ENCODE assay signal across 8 cellular contexts in the genomic region with DNA sequence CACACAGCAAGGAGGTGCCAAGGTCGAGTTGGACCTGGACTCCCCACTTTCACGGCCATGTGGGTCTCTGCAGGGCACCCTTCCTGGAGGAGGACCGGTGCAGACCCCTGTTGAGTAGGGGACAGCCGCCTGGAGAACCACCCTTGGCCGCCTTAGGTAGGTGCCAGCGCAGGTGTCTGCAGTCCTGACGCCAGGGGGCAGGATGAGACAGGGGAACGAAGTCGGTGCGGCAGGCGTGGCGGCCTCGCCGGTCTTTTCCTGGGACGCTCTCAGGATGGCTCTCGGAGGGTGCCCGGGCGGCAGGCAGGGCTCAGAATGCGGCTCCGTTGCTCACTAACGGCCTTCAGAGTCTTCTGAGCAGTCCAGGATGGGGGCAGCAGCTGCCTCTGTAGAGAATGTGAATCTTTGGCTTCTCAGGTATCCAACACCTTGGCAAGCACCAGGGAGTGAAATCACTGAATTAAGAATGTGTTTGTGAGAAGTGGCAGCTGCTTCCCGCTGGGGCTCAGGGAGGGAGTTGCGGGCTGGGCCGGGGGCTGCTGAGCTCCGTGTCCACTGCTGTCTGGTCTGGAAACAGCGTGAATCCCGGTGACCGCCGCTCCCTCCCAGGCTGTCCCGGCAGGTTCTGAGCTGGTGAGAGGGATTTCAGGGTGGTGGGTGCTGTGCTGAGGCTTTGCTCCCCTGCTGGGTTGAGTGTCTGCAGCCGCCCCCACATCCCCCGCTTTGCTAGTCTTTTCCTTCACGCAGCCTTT. TPM values are rescaled to one million over a fixed set of nuclear protein-coding genes. Genes with fewer than 3 reads are reported as not detected.
DNase-seq lines count a peak whose midpoint lies in the region; TF ChIP-seq lines count a peak whose summit lies in the region.

No MANE protein-coding gene starts in this region.

- H3K27me3 Mint-ChIP-seq in CD14-positive monocyte (ENCODE audit: low read depth in 3 of 3): peaks cover 23 to 32% (median 27%) of the 10 kb centered on the region in 3 donors

- no peaks in the 10 kb centered on the region for H3K36me3 Mint-ChIP-seq in CD14-positive monocyte

- H3K4me1 Mint-ChIP-seq in CD14-positive monocyte: peaks cover 12% of the 10 kb centered on the region

- intact Hi-C loops in CD14-positive monocyte (cut with micrococcal nuclease): loop anchor here in 1 of 2 donors (10.0 kb wide), 1 partner anchor 1834 kb away; no protein-coding TSS in a partner anchor

- DNase-seq in CD14-positive monocyte (ENCODE audit: low spot score): no peak
- peak; percentile 79 for DNase-seq in H4 (ENCODE audit: low spot score)
- DNase-seq in NCI-H446 treated with DMSO at 0.1 percent for 48 hours (lab: John Stamatoyannopoulos, UW): peak; percentile 9
- DNase-seq in activated CD4-positive, alpha-beta T cell treated with anti-CD3 and anti-CD28 coated beads, Interleukin-2, amount 50 U/mL, for 4 hours: peak; percentile 71 to 76
- peak; percentile 70 for DNase-seq in effector CD4-positive, alpha-beta T cell
- peak; percentile 34 for DNase-seq in medulla oblongata (ENCODE audit: extremely low spot score)
- peak; percentile 44 for DNase-seq in stimulated activated CD8-positive, alpha-beta memory T cell treated with anti-CD3 and anti-CD28 coated beads, Interleukin-15, amount 100 ng/mL, for 4 hours (ENCODE audit: low read depth in 2 of 2)
- no peak for DNase-seq in NCI-H1092 treated with DMSO at 0.1 percent for 48 hours (lab: John Stamatoyannopoulos, UW)

- TF ChIP-seq CTCF in CD14-positive monocyte (IDR thresholded peaks at IDR 0.05): peak; percentile 56

- no peak overlapping the region for H3K4me3 Mint-ChIP-seq in CD14-positive monocyte

- no peak overlapping the region for H3K27ac Mint-ChIP-seq in CD14-positive monocyte

- peaks cover 0 to 2% (median 0%) of the 10 kb centered on the region in 7 donors for H3K9me3 Mint-ChIP-seq in CD14-positive monocyte

RNA-seq across cellular contexts. Expression of gene C1orf174, which starts 10.9 kb away (rescaled TPM):
- 10 to 100 TPM; 19.1 to 21.3 TPM for polyA plus RNA-seq in CD14-positive monocyte
- total RNA-seq in H4 (2014; rRNA removed; shearing (Covaris generic)): 46.3 and 49.3 TPM in 2 replicates

RNA-seq across cellular contexts. Expression of gene DFFB, which starts 53.7 kb away (rescaled TPM):
- polyA plus RNA-seq in CD14-positive monocyte: 1 to 10 TPM; 5.9 to 6.6 TPM
- 5.8 and 7.7 TPM in 2 replicates for total RNA-seq in H4 (2014; rRNA removed; shearing (Covaris generic))

RNA-seq across cellular contexts. Expression of gene CEP104, which starts 53.9 kb away (rescaled TPM):
- polyA plus RNA-seq in CD14-positive monocyte: 10 to 100 TPM in 1 of 2 donors, 1 to 10 TPM in 1; 8.3 to 13.0 TPM
- 13.1 and 23.5 TPM in 2 replicates for total RNA-seq in H4 (2014; rRNA removed; shearing (Covaris generic))

Comparison
In these comparisons a context has a peak if more than half of its experiments do, and no peak if none do; other contexts are left out.
1. DNase-seq: peak in H4 (single experiment), NCI-H446 treated with DMSO at 0.1 percent for 48 hours (single experiment), activated CD4-positive, alpha-beta T cell treated with anti-CD3 and anti-CD28 coated beads, Interleukin-2, amount 50 U/mL, for 4 hours (2 of 2), effector CD4-positive, alpha-beta T cell (single experiment), medulla oblongata (single experiment) and stimulated activated CD8-positive, alpha-beta memory T cell treated with anti-CD3 and anti-CD28 coated beads, Interleukin-15, amount 100 ng/mL, for 4 hours (2 of 2); none in CD14-positive monocyte (single experiment) and NCI-H1092 treated with DMSO at 0.1 percent for 48 hours (single experiment).